ENCODE assay signal across 28 cellular contexts in genomic region chr6:7047071-7047470, GRCh38.
"Had no signal": no experiment of that assay in that cellular context is flagged by ENCODE, and none has a peak within 500 bp of the region (broad histone marks: within the 10 kb centered on the region; RNA-seq: fewer than 3 reads in every experiment).

No MANE protein-coding gene starts in this region.

- FAIRE-seq: astrocyte, endothelial cell of umbilical vein, urothelium cell line had no signal

- DNase-seq: activated CD4-positive, alpha-beta memory T cell treated with anti-CD3 and anti-CD28 coated beads, Interleukin-2, amount 10 ng/mL, durations not matched to agents 7 days and 5 days; activated CD4-positive, alpha-beta T cell treated with anti-CD3 and anti-CD28 coated beads, Interleukin-2, amount 10 ng/mL, durations not matched to agents 24 days and 14 days; activated CD4-positive, CD25-positive, alpha-beta regulatory T cell treated with anti-CD3 and anti-CD28 coated beads, Interleukin-2, amount 50 U/mL, for 72 hours; activated CD8-positive, alpha-beta memory T cell treated with anti-CD3 and anti-CD28 coated beads, Interleukin-2, amount 50 U/mL, for 48 hours; activated gamma-delta T cell treated with Interleukin-2 at 50 U/mL for 16 hours; activated naive CD4-positive, alpha-beta T cell treated with anti-CD3 and anti-CD28 coated beads, Interleukin-2, amount 50 U/mL, for 16 hours; activated T-cell treated with anti-CD3 and anti-CD28 coated beads, Interleukin-2, amount 50 U/mL, for 4 hours; amniotic stem cell; brain microvascular endothelial cell; foreskin fibroblast; heart right ventricle; kidney glomerular epithelial cell; left lung; lower lobe of right lung; mucosa of descending colon; stimulated activated CD4-positive, alpha-beta T cell treated with anti-CD3 and anti-CD28 coated beads, Interleukin-15, amount 100 ng/mL, for 24 hours; stimulated activated CD4-positive, alpha-beta T cell treated with anti-CD3 and anti-CD28 coated beads, Interleukin-2, amount 100 ng/mL, for 24 hours; stimulated activated naive CD8-positive, alpha-beta T cell treated with anti-CD3 and anti-CD28 coated beads, Interleukin-15, Interleukin-2, amounts not matched to agents 100 U/mL and 50 U/mL, for 24 hours; T-cell; trophoblast cell had no signal

- ATAC-seq: activated T-cell treated with anti-CD3 and anti-CD28 coated beads, Interleukin-2, amount 50 U/mL, for 4 hours; activated T-helper 17 cell treated with anti-CD3 and anti-CD28 coated beads, Interleukin-2, amount 50 U/mL, for 72 hours; heart right ventricle; left lung; lower lobe of right lung; mucosa of descending colon; natural killer cell treated with Interleukin-12 subunit alpha and Interleukin-12 subunit beta and Interleukin-15 and Interleukin-18, amount 100 ng/mL, for 72 hours; stimulated activated naive CD8-positive, alpha-beta T cell treated with anti-CD3 and anti-CD28 coated beads, Interleukin-15, Interleukin-2, amounts not matched to agents 100 U/mL and 50 U/mL, for 24 hours; T-cell had no signal

- H3K27ac ChIP-seq: brain microvascular endothelial cell, coronary artery, heart right ventricle, left lung, lower lobe of right lung, right atrium auricular region, thoracic aorta had no signal

- H3K36me3 ChIP-seq: brain microvascular endothelial cell, heart right ventricle, left lung, lower lobe of right lung, right atrium auricular region, thoracic aorta had no signal

- H3K27me3 ChIP-seq: brain microvascular endothelial cell, left lung, right atrium auricular region had no signal

- H3K9me3 ChIP-seq: heart right ventricle, left lung, lower lobe of right lung, mucosa of descending colon, right atrium auricular region, thoracic aorta had no signal

- H3K4me3 ChIP-seq: coronary artery, heart right ventricle, left lung, lower lobe of right lung, mucosa of descending colon, right atrium auricular region, thoracic aorta had no signal
